Comparison of ENCODE assay signal across 1 cellular context in genomic region chr1:200867018-200867811, GRCh38.
A peak's percentile ranks its signal among the peaks of the same experiment; 100 is the strongest.
TF ChIP-seq lines count a peak whose summit lies in the region.

No MANE protein-coding gene starts in this region.

TF ChIP-seq in GM12878, 131 proteins besides CTCF, POLR2A, EP300 and RAD21 (continued from another document):
- peak; percentile 7; the same call in 1 of the 2 replicates for TF ChIP-seq ZNF687 (IDR thresholded peaks at IDR 0.05)
- peak; percentile 70 for TF ChIP-seq SMAD1 (IDR thresholded peaks at IDR 0.05; ENCODE audit: low read depth, partially characterized antibody)
- TF ChIP-seq KAT2A (conservative IDR thresholded peaks at IDR 0.05; ENCODE audit: control insufficient read depth, low read depth, low read length), result no peak
- TF ChIP-seq ETV6 (conservative IDR thresholded peaks at IDR 0.05 in 1 of 2, IDR thresholded peaks at IDR 0.05 in 1 of 2; ENCODE audit: borderline replicate concordance in 1 of 2, low read depth in 1 of 2), result no peak
- TF ChIP-seq BMI1 (IDR thresholded peaks at IDR 0.05; ENCODE audit: borderline replicate concordance), result no peak
- TF ChIP-seq MYC (IDR thresholded peaks at IDR 0.05; ENCODE audit: insufficient read depth, insufficient read length, insufficient replicate concordance, low read length, severe bottlenecking), result no peak
- peak; percentile 8; the same call in 1 of the 2 replicates for TF ChIP-seq IKZF1 (conservative IDR thresholded peaks at IDR 0.05)
- 0 out of 2 replicates have a peak, but pooled peaks have one; percentile 38 for TF ChIP-seq RB1 (IDR thresholded peaks at IDR 0.05; ENCODE audit: borderline replicate concordance)
- peak; percentile 48; the same call in 1 of the 2 replicates for TF ChIP-seq POLR2AphosphoS5 (IDR thresholded peaks at IDR 0.05; ENCODE audit: low read length)
- peak; percentile 5; the same call in 1 of the 2 replicates for TF ChIP-seq SMC3 (IDR thresholded peaks at IDR 0.05; ENCODE audit: borderline replicate concordance, low read length)
- TF ChIP-seq BACH1 (IDR thresholded peaks at IDR 0.05; ENCODE audit: borderline replicate concordance), result no peak
- TF ChIP-seq SPI1 (IDR thresholded peaks at IDR 0.05; ENCODE audit: borderline replicate concordance, insufficient read depth, low read depth, low read length), result no peak
- no peak for TF ChIP-seq ZBTB33 (IDR thresholded peaks at IDR 0.05)
- TF ChIP-seq WRNIP1 (IDR thresholded peaks at IDR 0.05; ENCODE audit: borderline replicate concordance, low read depth, low read length), result peak; percentile 91; the same call in 1 of the 2 replicates
- no peak for TF ChIP-seq NR2C2 (IDR thresholded peaks at IDR 0.05; ENCODE audit: borderline replicate concordance, control insufficient read depth, insufficient read length, low read depth)
- TF ChIP-seq PAX5 (IDR thresholded peaks at IDR 0.05; ENCODE audit: borderline replicate concordance, low read depth, low read length), result no peak
- 0 out of 2 replicates have a peak, but pooled peaks have one; percentile 35 for TF ChIP-seq MLLT1 (IDR thresholded peaks at IDR 0.05)
- TF ChIP-seq TCF12 (IDR thresholded peaks at IDR 0.05; ENCODE audit: low read depth, low read length), result 0 out of 2 replicates have a peak, but pooled peaks have one; percentile 44
- TF ChIP-seq RELA (IDR thresholded peaks at IDR 0.05; ENCODE audit: borderline replicate concordance, partially characterized antibody), result no peak
- no peak for TF ChIP-seq JUND (IDR thresholded peaks at IDR 0.05; ENCODE audit: low read depth, low read length)
